8 cellular contexts compared by ENCODE assay signal in genomic region chr2:131006561-131006960, GRCh38.
"Had no signal": no experiment of that assay in that cellular context is flagged by ENCODE, and none has a peak within 500 bp of the region (broad histone marks: within the 10 kb centered on the region; RNA-seq: fewer than 3 reads in every experiment).

No MANE protein-coding gene starts in this region.

- H3K9me3 Mint-ChIP-seq: HFFc6 had no signal

- H3K4me1 ChIP-seq: HAP-1 had no signal

- H3K9ac ChIP-seq: GM23248 had no signal

- H3K27ac ChIP-seq: GM23248 had no signal

- ATAC-seq: HCT116, K562 had no signal

- H3K9me3 ChIP-seq: HAP-1 had no signal

- H3K27ac Mint-ChIP-seq: HFFc6 had no signal

- H3K36me3 ChIP-seq: HAP-1 had no signal

- H3K4me3 ChIP-seq: GM23248, HAP-1, K562 had no signal

- DNase-seq: GM23248, H7, HFFc6, IMR-90 had no signal

- H2AFZ ChIP-seq: GM23248 had no signal

- H3K4me3 Mint-ChIP-seq: HFFc6 had no signal

- FAIRE-seq: HTR-8/SVneo had no signal
